ENCODE assay signal across 9 cellular contexts in genomic region chr12:50074936-50075807, GRCh38. TPM values are rescaled to one million over a fixed set of nuclear protein-coding genes. Genes with fewer than 3 reads are reported as not detected.
DNase-seq lines count a peak whose midpoint lies in the region; ATAC-seq and TF ChIP-seq lines count a peak whose summit lies in the region.
"Had no signal": no experiment of that assay in that cellular context is flagged by ENCODE, and none has a peak within 500 bp of the region (broad histone marks: within the 10 kb centered on the region; RNA-seq: fewer than 3 reads in every experiment).

No MANE protein-coding gene starts in this region.

- peaks cover 3% of the 10 kb centered on the region for H3K27me3 Mint-ChIP-seq in activated T-cell treated with anti-CD3 and anti-CD28 coated beads, Interleukin-2, amount 50 U/mL, for 4 hours (ENCODE audit: low read depth)
- H3K27me3 Mint-ChIP-seq in neural crest cell (ENCODE audit: low read depth) = no peaks in the 10 kb centered on the region
- H3K27me3 Mint-ChIP-seq: activated naive CD8-positive, alpha-beta T cell had no signal

- intact Hi-C loops in stomach (cut with DNase I; ENCODE audit: low total_unique reads) = loop anchor here (5.0 to 10.0 kb wide), 2 partner anchors 100 to 108 kb away; no protein-coding TSS in a partner anchor

- H3K36me3 Mint-ChIP-seq in activated T-cell treated with anti-CD3 and anti-CD28 coated beads, Interleukin-2, amount 50 U/mL, for 4 hours (ENCODE audit: insufficient read depth) = no peaks in the 10 kb centered on the region
- H3K36me3 Mint-ChIP-seq in neural crest cell (ENCODE audit: low read depth) = no peaks in the 10 kb centered on the region
- H3K36me3 Mint-ChIP-seq: activated naive CD8-positive, alpha-beta T cell had no signal

- H3K27ac ChIP-seq in stomach = peak overlapping the region in 2 of 5 donors; percentile 7 to 16

- H3K4me1 Mint-ChIP-seq in activated T-cell treated with anti-CD3 and anti-CD28 coated beads, Interleukin-2, amount 50 U/mL, for 4 hours (ENCODE audit: low read depth) = peaks cover 5% of the 10 kb centered on the region
- peaks cover 12% of the 10 kb centered on the region for H3K4me1 Mint-ChIP-seq in neural crest cell

- ATAC-seq in activated T-cell treated with anti-CD3 and anti-CD28 coated beads, Interleukin-2, amount 50 U/mL, for 4 hours = peak; percentile 95 to 96

- no peak overlapping the region for H3K27ac Mint-ChIP-seq in neural crest cell (ENCODE audit: unreplicated experiment)
- H3K27ac Mint-ChIP-seq: activated naive CD8-positive, alpha-beta T cell had no signal

- no peak for TF ChIP-seq POLR2A in stomach (IDR thresholded peaks at IDR 0.05)

- TF ChIP-seq EP300 in stomach (IDR thresholded peaks at IDR 0.05) = no peak

- peaks cover 0 to 20% (median 18%) of the 10 kb centered on the region in 4 donors for H3K4me1 ChIP-seq in stomach

- WGBS in stomach, 5 donors = 2 to 4% (median 2%) methylated on average over 9 of the region's 9 CpGs

- no peaks in the 10 kb centered on the region for H3K27me3 ChIP-seq in stomach

- DNase-seq in Caki2 (ENCODE audit: low read depth) = peak; percentile 69
- DNase-seq in GM20000 (ENCODE audit: low spot score) = peak; percentile 89
- peak in 67 of 76 experiments; percentile 10 to 84 (median 62) for DNase-seq in HUDEP-2 (lab: John Stamatoyannopoulos, UW; ENCODE audit: unreplicated experiment in 76 of 76)
- DNase-seq in activated T-cell treated with anti-CD3 and anti-CD28 coated beads, Interleukin-2, amount 50 U/mL, for 4 hours = peak; percentile 82
- DNase-seq in fibroblast of peridontal ligament (ENCODE audit: extremely low read depth) = peak; percentile 76
- DNase-seq in neural crest cell (ENCODE audit: low read depth, low spot score) = peak; percentile 92
- DNase-seq in stomach = peak; percentile 90

- H3K36me3 ChIP-seq in stomach = no peaks in the 10 kb centered on the region

- H3K9me3 Mint-ChIP-seq in activated T-cell treated with anti-CD3 and anti-CD28 coated beads, Interleukin-2, amount 50 U/mL, for 4 hours = no peaks in the 10 kb centered on the region
- H3K9me3 Mint-ChIP-seq in neural crest cell = no peaks in the 10 kb centered on the region

- no peak overlapping the region for H3K4me3 ChIP-seq in stomach

- H3K4me3 Mint-ChIP-seq in activated T-cell treated with anti-CD3 and anti-CD28 coated beads, Interleukin-2, amount 50 U/mL, for 4 hours = no peak overlapping the region
- no peak overlapping the region for H3K4me3 Mint-ChIP-seq in neural crest cell
- H3K4me3 Mint-ChIP-seq: activated naive CD8-positive, alpha-beta T cell had no signal

- in situ Hi-C loops in Caki2 (cut with HindIII; ENCODE audit: low pct_unique_long_range_greater_than_20kb, low sequenced_read_pairs) = loop anchor here (25.0 kb wide), 1 partner anchor 113 kb away; the partner anchor contains the start of genes AQP2, AQP5 and AQP6

- H3K9me3 ChIP-seq in stomach = no peaks in the 10 kb centered on the region

- peak; percentile 93 for TF ChIP-seq CTCF in GM20000 (IDR thresholded peaks at IDR 0.05; ENCODE audit: extremely low read depth, missing control alignments)
- peak; percentile 94 for TF ChIP-seq CTCF in neural crest cell (conservative IDR thresholded peaks at IDR 0.05)
- peak in 5 of 7 experiments; percentile 89 to 95 (median 93) for TF ChIP-seq CTCF in stomach (IDR thresholded peaks at IDR 0.05)

TF ChIP-seq in PFSK-1, 5 proteins besides CTCF, POLR2A, EP300 and RAD21:
- TF ChIP-seq POLR2AphosphoS5 (IDR thresholded peaks at IDR 0.05; ENCODE audit: low read depth, low read length) (no peak), FOXP2 (optimal IDR thresholded peaks at IDR 0.05; ENCODE audit: borderline replicate concordance, extremely low read depth, extremely low read length, insufficient read depth) (peak; percentile 42), REST (IDR thresholded peaks at IDR 0.05; ENCODE audit: insufficient read depth in 1 of 2, low read depth in 2 of 2, low read length in 2 of 2) (0 out of 4 replicates have a peak, but pooled peaks of 1 of the 2 experiments have one; percentile 16), SIN3A (IDR thresholded peaks at IDR 0.05; ENCODE audit: borderline replicate concordance, insufficient read depth, low read length) (no peak), TAF1 (IDR thresholded peaks at IDR 0.05; ENCODE audit: borderline replicate concordance, insufficient read depth, low read length) (no peak)

RNA-seq across cellular contexts. Expression of gene SMARCD1, which starts 10.0 kb away (rescaled TPM):
- total RNA-seq in Caki2 (2014; rRNA removed; shearing (Covaris generic); ENCODE audit: low replicate concordance) = 61.0 and 61.9 TPM in 2 replicates
- polyA plus RNA-seq in PFSK-1 (2012; ENCODE audit: insufficient read length, low read depth) = 50.9 TPM
- total RNA-seq in activated T-cell treated with anti-CD3 and anti-CD28 coated beads, Interleukin-2, amount 50 U/mL, for 4 hours = 10 to 100 TPM; 85.8 to 99.4 (median 97.6) TPM
- total RNA-seq in neural crest cell (187 TPM in 2 replicates), stomach (10 to 100 TPM in 4 of 5 donors, 1 to 10 TPM in 1; 2.9 to 75.9 (median 23.8) TPM)
- polyA plus RNA-seq in stomach = 10 to 100 TPM; 10.1 to 17.3 (median 14.9) TPM

RNA-seq across cellular contexts. Expression of gene ASIC1, which starts 17.8 kb away (rescaled TPM):
- total RNA-seq in Caki2 (2014; rRNA removed; shearing (Covaris generic); ENCODE audit: low replicate concordance) = 0.74 and 5.8 TPM in 2 replicates
- 14.0 TPM for polyA plus RNA-seq in PFSK-1 (2012; ENCODE audit: insufficient read length, low read depth)
- 1 to 10 TPM; 2.8 to 8.4 (median 7.7) TPM for total RNA-seq in activated T-cell treated with anti-CD3 and anti-CD28 coated beads, Interleukin-2, amount 50 U/mL, for 4 hours
- total RNA-seq in neural crest cell (22.7 and 25.0 TPM in 2 replicates), stomach (1 to 10 TPM in 2 of 5 donors, under 1 TPM in 2, not detected in 1; 0.45 to 3.5 (median 1.3) TPM)
- polyA plus RNA-seq in stomach = 1 to 10 TPM in 2 of 3 donors, under 1 TPM in 1; 0.92 to 2.6 (median 1.2) TPM

RNA-seq across cellular contexts. Expression of gene GPD1, which starts 28.6 kb away (rescaled TPM):
- total RNA-seq in Caki2 (2014; rRNA removed; shearing (Covaris generic); ENCODE audit: low replicate concordance) = not detected in 2 replicates
- 0.46 TPM for polyA plus RNA-seq in PFSK-1 (2012; ENCODE audit: insufficient read length, low read depth)
- 1 to 10 TPM in 1 of 3 donors, under 1 TPM in 2; 0.60 to 1.2 (median 0.87) TPM for total RNA-seq in activated T-cell treated with anti-CD3 and anti-CD28 coated beads, Interleukin-2, amount 50 U/mL, for 4 hours
- total RNA-seq in neural crest cell = 0.16 and 0.49 TPM in 2 replicates
- total RNA-seq in stomach = 1 to 10 TPM in 4 of 5 donors, under 1 TPM in 1; 0.58 to 9.5 (median 5.9) TPM
- 1 to 10 TPM in 2 of 3 donors, under 1 TPM in 1; 0.65 to 1.6 (median 1.4) TPM for polyA plus RNA-seq in stomach

RNA-seq across cellular contexts. Expression of gene COX14, which starts 36.9 kb away (rescaled TPM):
- total RNA-seq in Caki2 (2014; rRNA removed; shearing (Covaris generic); ENCODE audit: low replicate concordance) = 74.0 and 127 TPM in 2 replicates
- 72.5 TPM for polyA plus RNA-seq in PFSK-1 (2012; ENCODE audit: insufficient read length, low read depth)
- 10 to 100 TPM; 45.9 to 50.1 (median 46.5) TPM for total RNA-seq in activated T-cell treated with anti-CD3 and anti-CD28 coated beads, Interleukin-2, amount 50 U/mL, for 4 hours
- 22.4 and 23.3 TPM in 2 replicates for total RNA-seq in neural crest cell
- total RNA-seq in stomach = 10 to 100 TPM in 4 of 5 donors, 1 to 10 TPM in 1; 9.8 to 96.3 (median 31.8) TPM
- polyA plus RNA-seq in stomach = 100 to 1,000 TPM in 2 of 3 donors, 10 to 100 TPM in 1; 93.8 to 153 (median 148) TPM

RNA-seq across cellular contexts. Expression of gene RACGAP1, which starts 49.9 kb away (rescaled TPM):
- 195 and 213 TPM in 2 replicates for total RNA-seq in Caki2 (2014; rRNA removed; shearing (Covaris generic); ENCODE audit: low replicate concordance)
- 41.3 TPM for polyA plus RNA-seq in PFSK-1 (2012; ENCODE audit: insufficient read length, low read depth)
- total RNA-seq in activated T-cell treated with anti-CD3 and anti-CD28 coated beads, Interleukin-2, amount 50 U/mL, for 4 hours = 10 to 100 TPM; 22.6 to 26.0 (median 25.6) TPM
- total RNA-seq in neural crest cell (91.7 and 104 TPM in 2 replicates), stomach (10 to 100 TPM in 4 of 5 donors, 1 to 10 TPM in 1; 9.3 to 36.7 (median 12.9) TPM)
- polyA plus RNA-seq in stomach = 10 to 100 TPM in 2 of 3 donors, 1 to 10 TPM in 1; 7.9 to 13.4 (median 11.2) TPM
